9 cellular contexts compared by ENCODE assay signal in genomic region chr9:21996438-21996837, GRCh38. TPM values are rescaled to one million over a fixed set of nuclear protein-coding genes. Genes with fewer than 3 reads are reported as not detected.
A peak's percentile ranks its signal among the peaks of the same experiment; 100 is the strongest.
DNase-seq lines count a peak whose midpoint lies in the region; ATAC-seq and TF ChIP-seq lines count a peak whose summit lies in the region.
"Had no signal": no experiment of that assay in that cellular context is flagged by ENCODE, and none has a peak within 500 bp of the region (broad histone marks: within the 10 kb centered on the region; RNA-seq: fewer than 3 reads in every experiment).

No MANE protein-coding gene starts in this region.

- no peak for TF ChIP-seq CTCF in activated CD8-positive, alpha-beta T cell treated with anti-CD3 and anti-CD28 coated beads for 36 hours (IDR thresholded peaks at IDR 0.05)

- peaks cover 9% of the 10 kb centered on the region for H3K4me1 Mint-ChIP-seq in activated CD8-positive, alpha-beta T cell treated with anti-CD3 and anti-CD28 coated beads for 36 hours (ENCODE audit: low read depth)
- peaks cover 16% of the 10 kb centered on the region for H3K4me1 Mint-ChIP-seq in memory B cell

- CTCF ChIA-PET in activated CD8-positive, alpha-beta T cell treated with anti-CD3 and anti-CD28 coated beads for 36 hours (lab: Charles Lee), result interaction anchor here (2.5 kb wide), 1 partner anchor 12 kb away, joined by 13 read pairs; no protein-coding TSS in a partner anchor

- no peak for ATAC-seq in activated CD8-positive, alpha-beta T cell treated with anti-CD3 and anti-CD28 coated beads for 36 hours
- ATAC-seq in memory B cell (ENCODE audit: low read depth), result no peak

- POLR2A ChIA-PET in activated CD8-positive, alpha-beta T cell treated with anti-CD3 and anti-CD28 coated beads for 36 hours (lab: Charles Lee), result interaction anchor here (0.6 kb wide), 1 partner anchor 17 kb away, joined by 3 read pairs; no protein-coding TSS in a partner anchor

- no peak overlapping the region for H3K27ac Mint-ChIP-seq in activated CD8-positive, alpha-beta T cell treated with anti-CD3 and anti-CD28 coated beads for 36 hours
- peak overlapping the region; percentile 95 for H3K27ac Mint-ChIP-seq in memory B cell

- H3K36me3 Mint-ChIP-seq in activated CD8-positive, alpha-beta T cell treated with anti-CD3 and anti-CD28 coated beads for 36 hours (ENCODE audit: low read depth), result no peaks in the 10 kb centered on the region
- H3K36me3 Mint-ChIP-seq in memory B cell, result no peaks in the 10 kb centered on the region

- peak overlapping the region; percentile 96 for H3K4me3 Mint-ChIP-seq in activated CD8-positive, alpha-beta T cell treated with anti-CD3 and anti-CD28 coated beads for 36 hours
- peak overlapping the region; percentile 96 for H3K4me3 Mint-ChIP-seq in memory B cell

- DNase-seq in DMS153 treated with DMSO at 0.1 percent for 48 hours (lab: John Stamatoyannopoulos, UW; ENCODE audit: unreplicated experiment), result peak; percentile 50
- DNase-seq in DMS153 (lab: John Stamatoyannopoulos, UW), result no peak
- DNase-seq in M059J (ENCODE audit: low read depth), result peak; percentile 38
- no peak for DNase-seq in activated CD8-positive, alpha-beta T cell treated with anti-CD3 and anti-CD28 coated beads for 36 hours
- DNase-seq in memory B cell (ENCODE audit: low spot score in 2 of 2), result no peak
- no peak for DNase-seq in AG08396 (ENCODE audit: low spot score)
- no peak for DNase-seq in hepatic stellate cell (ENCODE audit: low spot score)
- no peak for DNase-seq in occipital lobe (lab: John Stamatoyannopoulos, UW)
- DNase-seq: 8988T had no signal

- intact Hi-C loops in activated CD8-positive, alpha-beta T cell treated with anti-CD3 and anti-CD28 coated beads for 36 hours (cut with micrococcal nuclease), result no loop called here

- no peaks in the 10 kb centered on the region for H3K9me3 Mint-ChIP-seq in activated CD8-positive, alpha-beta T cell treated with anti-CD3 and anti-CD28 coated beads for 36 hours
- no peaks in the 10 kb centered on the region for H3K9me3 Mint-ChIP-seq in memory B cell

- H3K27me3 Mint-ChIP-seq in activated CD8-positive, alpha-beta T cell treated with anti-CD3 and anti-CD28 coated beads for 36 hours, result peaks cover 43% of the 10 kb centered on the region
- H3K27me3 Mint-ChIP-seq in memory B cell, result no peaks in the 10 kb centered on the region

RNA-seq across cellular contexts. Expression of gene CDKN2B-AS1, which starts 1.8 kb away (rescaled TPM):
- total RNA-seq in M059J (2014; rRNA removed; shearing (Covaris generic)), result 9.2 and 14.5 TPM in 2 replicates
- under 1 TPM; 0.41 to 0.81 TPM for total RNA-seq in activated CD8-positive, alpha-beta T cell treated with anti-CD3 and anti-CD28 coated beads for 36 hours
- total RNA-seq in occipital lobe, result 0.62 TPM

RNA-seq across cellular contexts. Expression of gene CDKN2A, which starts 2.2 kb away (rescaled TPM):
- total RNA-seq in M059J (2014; rRNA removed; shearing (Covaris generic)), result 594 and 597 TPM in 2 replicates
- 1 to 10 TPM; 2.1 to 2.5 TPM for total RNA-seq in activated CD8-positive, alpha-beta T cell treated with anti-CD3 and anti-CD28 coated beads for 36 hours
- total RNA-seq in occipital lobe, result not detected

RNA-seq across cellular contexts. Expression of gene CDKN2B, which starts 12.7 kb away (rescaled TPM):
- 11.5 and 24.1 TPM in 2 replicates for total RNA-seq in M059J (2014; rRNA removed; shearing (Covaris generic))
- total RNA-seq in activated CD8-positive, alpha-beta T cell treated with anti-CD3 and anti-CD28 coated beads for 36 hours, result not detected
- total RNA-seq in occipital lobe, result 0.16 TPM

Comparison
In these comparisons a context has a peak if more than half of its experiments do, and no peak if none do; other contexts are left out.
1. DNase-seq: peak in DMS153 treated with DMSO at 0.1 percent for 48 hours (single experiment) and M059J (single experiment); none in DMS153 (single experiment), activated CD8-positive, alpha-beta T cell treated with anti-CD3 and anti-CD28 coated beads for 36 hours (single experiment), memory B cell (0 of 2), AG08396 (single experiment), hepatic stellate cell (single experiment) and occipital lobe (single experiment).
2. RNA of gene CDKN2A, which starts 2.2 kb away (total RNA-seq): 594 to 597 TPM in M059J; 2.1 to 2.5 TPM in activated CD8-positive, alpha-beta T cell treated with anti-CD3 and anti-CD28 coated beads for 36 hours and not detected in occipital lobe (single experiment); every median in the first group is over 100 times any median in the second.
3. RNA of gene CDKN2B, which starts 12.7 kb away (total RNA-seq): 11.5 to 24.1 TPM in M059J; 0.16 TPM in occipital lobe (single experiment) and not detected in activated CD8-positive, alpha-beta T cell treated with anti-CD3 and anti-CD28 coated beads for 36 hours; every median in the first group is over 10 times any median in the second.